ENCODE assay signal across 3 cellular contexts in the genomic region with DNA sequence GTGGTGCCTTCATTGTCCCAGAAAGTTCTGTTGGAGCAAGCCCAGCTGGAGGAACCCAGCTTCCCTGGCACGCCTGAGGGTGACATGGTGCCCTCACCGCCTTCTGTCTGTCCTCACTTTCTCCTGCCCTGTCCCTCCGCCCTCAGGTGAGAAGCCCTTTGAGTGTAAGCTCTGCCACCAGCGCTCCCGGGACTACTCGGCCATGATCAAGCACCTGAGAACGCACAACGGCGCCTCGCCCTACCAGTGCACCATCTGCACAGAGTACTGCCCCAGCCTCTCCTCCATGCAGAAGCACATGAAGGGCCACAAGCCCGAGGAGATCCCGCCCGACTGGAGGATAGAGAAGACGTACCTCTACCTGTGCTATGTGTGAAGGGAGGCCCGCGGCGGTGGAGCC.
TF ChIP-seq lines count a peak whose summit lies in the region.

No MANE protein-coding gene starts in this region.

TF ChIP-seq in SK-N-SH, 30 proteins besides CTCF, POLR2A, EP300 and RAD21 (continued from another document):
- TF ChIP-seq RXRA (IDR thresholded peaks at IDR 0.05; ENCODE audit: borderline replicate concordance, low read depth) (no peak), TEAD4 (IDR thresholded peaks at IDR 0.05; ENCODE audit: borderline replicate concordance, insufficient read depth) (no peak), NRF1 (IDR thresholded peaks at IDR 0.05; ENCODE audit: low read depth, low read length) (no peak), NFIC (IDR thresholded peaks at IDR 0.05; ENCODE audit: borderline replicate concordance) (no peak), MAX (IDR thresholded peaks at IDR 0.05; ENCODE audit: low read depth) (no peak), FOSL2 (IDR thresholded peaks at IDR 0.05; ENCODE audit: borderline replicate concordance, low read depth) (no peak), ZBTB33 (IDR thresholded peaks at IDR 0.05; ENCODE audit: borderline replicate concordance, low read depth) (no peak), GATA2 (CRISPR knock-in tag; IDR thresholded peaks at IDR 0.05) (no peak), GABPA (IDR thresholded peaks at IDR 0.05; ENCODE audit: low read depth) (no peak)
- TF ChIP-seq, protein P1, sequence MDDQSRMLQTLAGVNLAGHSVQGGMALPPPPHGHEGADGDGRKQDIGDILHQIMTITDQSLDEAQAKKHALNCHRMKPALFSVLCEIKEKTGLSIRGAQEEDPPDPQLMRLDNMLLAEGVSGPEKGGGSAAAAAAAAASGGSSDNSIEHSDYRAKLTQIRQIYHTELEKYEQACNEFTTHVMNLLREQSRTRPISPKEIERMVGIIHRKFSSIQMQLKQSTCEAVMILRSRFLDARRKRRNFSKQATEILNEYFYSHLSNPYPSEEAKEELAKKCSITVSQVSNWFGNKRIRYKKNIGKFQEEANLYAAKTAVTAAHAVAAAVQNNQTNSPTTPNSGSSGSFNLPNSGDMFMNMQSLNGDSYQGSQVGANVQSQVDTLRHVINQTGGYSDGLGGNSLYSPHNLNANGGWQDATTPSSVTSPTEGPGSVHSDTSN (IDR thresholded peaks at IDR 0.05): no peak

TF ChIP-seq in SK-N-SH treated with all-trans-retinoic acid at 6 μM for 48 hours, 23 proteins besides CTCF, POLR2A, EP300 and RAD21 (continued from another document):
- no peak for TF ChIP-seq TSHZ2 (CRISPR knock-in tag; IDR thresholded peaks at IDR 0.05)
- TF ChIP-seq ZFP3 (CRISPR knock-in tag; IDR thresholded peaks at IDR 0.05): no peak
- no peak for TF ChIP-seq BACH2 (CRISPR knock-in tag; IDR thresholded peaks at IDR 0.05; ENCODE audit: borderline replicate concordance)
- no peak for TF ChIP-seq PPARA (CRISPR knock-in tag; IDR thresholded peaks at IDR 0.05; ENCODE audit: borderline replicate concordance)
- no peak for TF ChIP-seq ISL1 (CRISPR knock-in tag; IDR thresholded peaks at IDR 0.05)
- TF ChIP-seq ZNF8 (CRISPR knock-in tag; IDR thresholded peaks at IDR 0.05): no peak
- TF ChIP-seq, protein P2, sequence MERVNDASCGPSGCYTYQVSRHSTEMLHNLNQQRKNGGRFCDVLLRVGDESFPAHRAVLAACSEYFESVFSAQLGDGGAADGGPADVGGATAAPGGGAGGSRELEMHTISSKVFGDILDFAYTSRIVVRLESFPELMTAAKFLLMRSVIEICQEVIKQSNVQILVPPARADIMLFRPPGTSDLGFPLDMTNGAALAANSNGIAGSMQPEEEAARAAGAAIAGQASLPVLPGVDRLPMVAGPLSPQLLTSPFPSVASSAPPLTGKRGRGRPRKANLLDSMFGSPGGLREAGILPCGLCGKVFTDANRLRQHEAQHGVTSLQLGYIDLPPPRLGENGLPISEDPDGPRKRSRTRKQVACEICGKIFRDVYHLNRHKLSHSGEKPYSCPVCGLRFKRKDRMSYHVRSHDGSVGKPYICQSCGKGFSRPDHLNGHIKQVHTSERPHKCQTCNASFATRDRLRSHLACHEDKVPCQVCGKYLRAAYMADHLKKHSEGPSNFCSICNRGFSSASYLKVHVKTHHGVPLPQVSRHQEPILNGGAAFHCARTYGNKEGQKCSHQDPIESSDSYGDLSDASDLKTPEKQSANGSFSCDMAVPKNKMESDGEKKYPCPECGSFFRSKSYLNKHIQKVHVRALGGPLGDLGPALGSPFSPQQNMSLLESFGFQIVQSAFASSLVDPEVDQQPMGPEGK (CRISPR knock-in tag; IDR thresholded peaks at IDR 0.05; ENCODE audit: borderline replicate concordance): no peak
- TF ChIP-seq TCF4 (CRISPR knock-in tag; IDR thresholded peaks at IDR 0.05; ENCODE audit: borderline replicate concordance): no peak
- no peak for TF ChIP-seq CREB5 (CRISPR knock-in tag; IDR thresholded peaks at IDR 0.05; ENCODE audit: low read depth)
- TF ChIP-seq TOX (CRISPR knock-in tag; IDR thresholded peaks at IDR 0.05; ENCODE audit: borderline replicate concordance): no peak
- TF ChIP-seq ZC3H10 (CRISPR knock-in tag; IDR thresholded peaks at IDR 0.05): no peak
- TF ChIP-seq GLIS3 (CRISPR knock-in tag; IDR thresholded peaks at IDR 0.05): no peak
- no peak for TF ChIP-seq RARB (CRISPR knock-in tag; IDR thresholded peaks at IDR 0.05)
- no peak for TF ChIP-seq OSR1 (CRISPR knock-in tag; IDR thresholded peaks at IDR 0.05)
- TF ChIP-seq CSRNP3 (CRISPR knock-in tag; IDR thresholded peaks at IDR 0.05): no peak

TF ChIP-seq in K562, 482 proteins besides CTCF, POLR2A, EP300 and RAD21:
- TF ChIP-seq, protein P3, sequence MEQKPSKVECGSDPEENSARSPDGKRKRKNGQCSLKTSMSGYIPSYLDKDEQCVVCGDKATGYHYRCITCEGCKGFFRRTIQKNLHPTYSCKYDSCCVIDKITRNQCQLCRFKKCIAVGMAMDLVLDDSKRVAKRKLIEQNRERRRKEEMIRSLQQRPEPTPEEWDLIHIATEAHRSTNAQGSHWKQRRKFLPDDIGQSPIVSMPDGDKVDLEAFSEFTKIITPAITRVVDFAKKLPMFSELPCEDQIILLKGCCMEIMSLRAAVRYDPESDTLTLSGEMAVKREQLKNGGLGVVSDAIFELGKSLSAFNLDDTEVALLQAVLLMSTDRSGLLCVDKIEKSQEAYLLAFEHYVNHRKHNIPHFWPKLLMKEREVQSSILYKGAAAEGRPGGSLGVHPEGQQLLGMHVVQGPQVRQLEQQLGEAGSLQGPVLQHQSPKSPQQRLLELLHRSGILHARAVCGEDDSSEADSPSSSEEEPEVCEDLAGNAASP (IDR thresholded peaks at IDR 0.05): no peak
- TF ChIP-seq SMAD2 (IDR thresholded peaks at IDR 0.05; ENCODE audit: low read depth, low read length) (no peak), ZC3H4 (CRISPR knock-in tag; IDR thresholded peaks at IDR 0.05; ENCODE audit: borderline replicate concordance) (no peak), HIVEP1 (CRISPR knock-in tag; IDR thresholded peaks at IDR 0.05) (no peak), ESRRA (IDR thresholded peaks at IDR 0.05; ENCODE audit: borderline replicate concordance, low read depth) (no peak)
